ENCODE assay signal across 9 cellular contexts in the genomic region with DNA sequence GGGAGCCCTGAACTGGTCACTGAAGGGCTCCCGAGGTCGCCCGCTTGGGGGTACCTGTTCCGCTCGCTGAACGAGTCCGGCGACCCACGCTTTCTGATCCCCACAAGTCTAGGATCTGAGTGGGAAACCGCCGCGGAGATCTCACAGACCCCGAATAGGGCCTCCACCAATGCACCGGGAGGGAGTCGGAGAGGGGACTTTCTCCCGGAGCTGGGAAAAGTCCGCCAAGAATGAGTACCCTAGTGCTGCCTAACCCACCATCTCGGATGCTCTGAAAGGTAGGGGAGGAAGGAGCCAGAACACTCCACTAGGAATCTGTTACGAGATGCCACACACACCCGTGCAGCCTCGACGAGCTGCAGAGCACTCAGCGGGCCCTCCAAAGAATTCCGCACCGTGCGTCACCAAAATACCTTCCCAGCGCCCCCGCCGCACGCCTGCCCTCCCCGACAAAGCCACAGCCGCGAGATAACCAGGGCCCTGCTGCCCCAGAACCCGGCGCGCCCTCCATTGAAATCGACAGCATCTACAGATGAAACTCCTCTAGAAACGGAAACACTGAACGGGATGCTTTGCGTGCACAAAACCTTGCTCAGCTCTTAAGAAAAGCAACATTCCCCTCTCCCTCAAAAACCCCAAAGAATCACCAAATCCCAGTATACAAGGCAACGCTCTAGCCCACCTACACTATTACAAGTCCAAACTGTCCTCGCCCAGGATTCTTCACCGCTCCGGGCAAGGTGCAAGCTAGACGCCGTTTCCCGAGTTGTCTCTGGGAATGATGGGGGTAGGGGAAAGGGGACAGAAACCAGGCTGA. TPM values are rescaled to one million over a fixed set of nuclear protein-coding genes. Genes with fewer than 3 reads are reported as not detected.
DNase-seq lines count a peak whose midpoint lies in the region; ATAC-seq and TF ChIP-seq lines count a peak whose summit lies in the region.
"Had no signal": no experiment of that assay in that cellular context is flagged by ENCODE, and none has a peak within 500 bp of the region (broad histone marks: within the 10 kb centered on the region; RNA-seq: fewer than 3 reads in every experiment).

No MANE protein-coding gene starts in this region.

- peaks cover 93% of the 10 kb centered on the region for H3K27me3 Mint-ChIP-seq in T-helper 17 cell
- peaks cover 59% of the 10 kb centered on the region for H3K27me3 Mint-ChIP-seq in nephron (ENCODE audit: low read depth)

- H3K4me3 ChIP-seq in esophagus (ENCODE audit: low read depth in 1 of 2, low read length in 2 of 2), result peak overlapping the region; percentile 61 to 64

- H3K9me3 Mint-ChIP-seq in nephron, result no peaks in the 10 kb centered on the region

- TF ChIP-seq CTCF in nephron (IDR thresholded peaks at IDR 0.05; ENCODE audit: unreplicated experiment in 3 of 3), result no peak

- peaks cover 0 to 15% of the 10 kb centered on the region in 2 donors for H3K27me3 ChIP-seq in esophagus (ENCODE audit: control insufficient read depth in 1 of 2, insufficient read depth in 2 of 2, low read length in 2 of 2)

- H3K4me3 Mint-ChIP-seq in T-helper 17 cell (peak overlapping the region; percentile 91), nephron (peak overlapping the region; percentile 92 to 98 (median 98))

- peak; percentile 58 for DNase-seq in DMS 273 (lab: John Stamatoyannopoulos, UW; ENCODE audit: unreplicated experiment)
- no peak for DNase-seq in DMS 273 treated with DMSO at 0.1 percent for 48 hours (lab: John Stamatoyannopoulos, UW)
- no peak for DNase-seq in T-helper 17 cell
- DNase-seq in SIG-M5 treated with dmso at 0.1 percent for 504 hours (lab: John Stamatoyannopoulos, UW; ENCODE audit: unreplicated experiment), result no peak

- H3K27ac Mint-ChIP-seq in T-helper 17 cell, result no peak overlapping the region
- peak overlapping the region; percentile 80 to 97 (median 96) for H3K27ac Mint-ChIP-seq in nephron

- 2 to 4% methylated on average over 47 of the region's 47 CpGs for WGBS in esophagus, 2 donors

- no peak for ATAC-seq in T-helper 17 cell
- ATAC-seq in HG02852 (IDR thresholded peaks at IDR 0.05; ENCODE audit: unreplicated experiment), result no peak
- no peak for ATAC-seq in GM19455 (IDR thresholded peaks at IDR 0.05; ENCODE audit: unreplicated experiment)

- no peaks in the 10 kb centered on the region for H3K36me3 ChIP-seq in esophagus (ENCODE audit: control insufficient read depth in 2 of 2, insufficient read depth in 2 of 2, low read length in 1 of 2)

- H3K4me1 ChIP-seq in esophagus (ENCODE audit: control insufficient read depth in 2 of 2, insufficient read depth in 2 of 2, low read length in 1 of 2), result peaks cover 6 to 10% of the 10 kb centered on the region in 2 donors

- peaks cover 10% of the 10 kb centered on the region for H3K36me3 Mint-ChIP-seq in T-helper 17 cell (ENCODE audit: low read depth)
- no peaks in the 10 kb centered on the region for H3K36me3 Mint-ChIP-seq in nephron (ENCODE audit: low read depth)

- H3K4me1 Mint-ChIP-seq in T-helper 17 cell, result peaks cover 48% of the 10 kb centered on the region
- H3K4me1 Mint-ChIP-seq in nephron, result peaks cover 67% of the 10 kb centered on the region

- H3K9me3 ChIP-seq in T-helper 17 cell (ENCODE audit: control insufficient read depth, low read length, poor library complexity, severe bottlenecking) (no peaks in the 10 kb centered on the region), esophagus (ENCODE audit: control insufficient read depth in 2 of 2, insufficient read depth in 1 of 2, low read depth in 1 of 2, low read length in 1 of 2) (no peaks in the 10 kb centered on the region)

- peak overlapping the region; percentile 82 to 87 for H3K27ac ChIP-seq in esophagus (ENCODE audit: low read depth in 2 of 2, low read length in 1 of 2)
- H3K27ac ChIP-seq: 22Rv1 had no signal

RNA-seq across cellular contexts. Expression of a gene that starts 0.7 kb away (rescaled TPM):
- total RNA-seq in T-helper 17 cell, result under 1 TPM in 1 of 2 donors, not detected in 1; 0.08 TPM
- polyA plus RNA-seq in esophagus, result 10 to 100 TPM in 1 of 2 donors, 1 to 10 TPM in 1; 9.5 to 18.2 TPM

RNA-seq across cellular contexts. Expression of a gene that starts 38.4 kb away (rescaled TPM):
- 100 to 1,000 TPM; 189 to 214 TPM for total RNA-seq in T-helper 17 cell
- polyA plus RNA-seq in esophagus, result 100 to 1,000 TPM; 393 to 531 TPM
